8 cellular contexts compared by ENCODE assay signal in the genomic region with DNA sequence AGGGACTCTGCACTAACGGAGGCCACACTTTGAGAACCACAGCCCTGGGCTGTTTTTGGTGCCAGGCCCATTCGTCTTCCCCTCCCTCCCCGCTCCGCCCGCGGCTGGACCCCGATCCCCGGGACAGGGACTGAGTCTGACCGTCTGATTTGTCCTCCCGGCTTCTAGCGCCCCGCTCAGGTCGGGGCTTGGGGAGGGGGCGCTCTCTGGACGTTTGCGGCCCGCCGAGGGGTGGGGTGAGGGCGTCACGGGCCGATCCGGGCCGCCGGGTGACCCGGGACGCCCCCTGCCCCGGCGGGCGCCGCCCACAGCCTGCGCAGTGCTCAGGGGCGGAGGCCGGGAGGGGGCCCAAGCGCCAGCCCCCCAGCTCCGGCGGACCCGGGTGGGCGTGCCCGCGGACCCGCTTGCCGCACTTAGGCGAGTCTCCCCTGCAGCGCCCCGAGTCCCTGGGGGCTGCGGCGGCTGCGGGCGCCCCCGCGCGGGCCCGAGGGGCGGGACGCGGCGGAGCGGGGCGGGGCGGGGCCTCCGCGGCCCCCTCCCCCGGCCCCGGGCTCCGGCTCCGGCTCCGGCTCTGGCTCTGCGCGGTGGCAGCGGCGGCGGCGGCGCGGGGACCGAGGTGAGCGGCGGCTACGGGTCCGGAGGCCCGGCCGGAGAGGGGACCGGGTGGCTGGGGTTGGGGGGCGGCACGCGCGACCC. TPM values are rescaled to one million over a fixed set of nuclear protein-coding genes. Genes with fewer than 3 reads are reported as not detected.
DNase-seq lines count a peak whose midpoint lies in the region; ATAC-seq lines count a peak whose summit lies in the region.

No MANE protein-coding gene starts in this region.

- no peak overlapping the region for H3K9ac ChIP-seq in Karpas-422 (ENCODE audit: low read length)

- no peak for ATAC-seq in GM19452 (IDR thresholded peaks at IDR 0.05; ENCODE audit: unreplicated experiment)
- ATAC-seq in GM21360 (IDR thresholded peaks at IDR 0.05; ENCODE audit: unreplicated experiment): no peak

- peaks cover 51% of the 10 kb centered on the region for H3K4me1 Mint-ChIP-seq in activated naive CD8-positive, alpha-beta T cell treated with anti-CD3 and anti-CD28 coated beads for 36 hours

- H3K4me1 ChIP-seq in Karpas-422 (ENCODE audit: low read length): no peaks in the 10 kb centered on the region

- H3K79me2 ChIP-seq in Karpas-422 (ENCODE audit: low read length): no peaks in the 10 kb centered on the region

- H3K9me3 Mint-ChIP-seq in activated naive CD8-positive, alpha-beta T cell treated with anti-CD3 and anti-CD28 coated beads for 36 hours: no peaks in the 10 kb centered on the region

- no peak overlapping the region for H3K4me3 ChIP-seq in Karpas-422 (ENCODE audit: low read length)

- no peak overlapping the region for H2AFZ ChIP-seq in Karpas-422 (ENCODE audit: low read length)

- peak overlapping the region; percentile 32 for H3K27ac Mint-ChIP-seq in activated naive CD8-positive, alpha-beta T cell treated with anti-CD3 and anti-CD28 coated beads for 36 hours

- H3K27me3 ChIP-seq in Karpas-422 (ENCODE audit: low read length): no peaks in the 10 kb centered on the region

- no peaks in the 10 kb centered on the region for H3K9me2 ChIP-seq in Karpas-422 (replicated peaks; ENCODE audit: insufficient read depth, low read length)

- no peak overlapping the region for H3K27ac ChIP-seq in Karpas-422 (ENCODE audit: low read length)

- H4K20me1 ChIP-seq in Karpas-422 (ENCODE audit: insufficient read depth, low read depth, low read length): no peaks in the 10 kb centered on the region

- H3K4me2 ChIP-seq in Karpas-422 (ENCODE audit: low read depth, low read length, poor library complexity, severe bottlenecking): no peak overlapping the region

- H3K36me3 ChIP-seq in Karpas-422 (ENCODE audit: insufficient read depth, low read length): no peaks in the 10 kb centered on the region

- no peaks in the 10 kb centered on the region for H3K36me3 Mint-ChIP-seq in activated naive CD8-positive, alpha-beta T cell treated with anti-CD3 and anti-CD28 coated beads for 36 hours

- H3K4me3 Mint-ChIP-seq in activated naive CD8-positive, alpha-beta T cell treated with anti-CD3 and anti-CD28 coated beads for 36 hours: peak overlapping the region; percentile 42

- DNase-seq in stimulated activated CD8-positive, alpha-beta memory T cell treated with anti-CD3 and anti-CD28 coated beads, Interleukin-12 subunit alpha, Interleukin-12 subunit beta, amount 100 ng/mL, for 4 hours (ENCODE audit: low read depth): peak; percentile 32
- DNase-seq in stimulated activated CD8-positive, alpha-beta memory T cell treated with anti-CD3 and anti-CD28 coated beads, Interleukin-4, amount 100 ng/mL, for 48 hours: no peak
- DNase-seq in activated naive CD8-positive, alpha-beta T cell treated with anti-CD3 and anti-CD28 coated beads for 36 hours: peak; percentile 42
- DNase-seq in iPS-NIHi7 (ENCODE audit: extremely low spot score): peak; percentile 70
- peak; percentile 39 for DNase-seq in stimulated activated CD4-positive, alpha-beta T cell treated with anti-CD3 and anti-CD28 coated beads, Interleukin-4, amount 100 ng/mL, for 1 hour
- DNase-seq in Karpas-422: no peak

- H3K9me3 ChIP-seq in Karpas-422 (ENCODE audit: low read length): no peaks in the 10 kb centered on the region

- no peaks in the 10 kb centered on the region for H3K27me3 Mint-ChIP-seq in activated naive CD8-positive, alpha-beta T cell treated with anti-CD3 and anti-CD28 coated beads for 36 hours

RNA-seq across cellular contexts. Expression of gene PRR5, which starts 33.7 kb away (rescaled TPM):
- 10 to 100 TPM; 22.3 to 24.6 TPM for total RNA-seq in activated naive CD8-positive, alpha-beta T cell treated with anti-CD3 and anti-CD28 coated beads for 36 hours
- not detected in 2 replicates for total RNA-seq in Karpas-422 (2014; rRNA removed; shearing (Covaris generic); ENCODE audit: low replicate concordance)

Comparison
In these comparisons a context has a peak if more than half of its experiments do, and no peak if none do; other contexts are left out.
1. DNase-seq: peak in stimulated activated CD8-positive, alpha-beta memory T cell treated with anti-CD3 and anti-CD28 coated beads, Interleukin-12 subunit alpha, Interleukin-12 subunit beta, amount 100 ng/mL, for 4 hours (single experiment), activated naive CD8-positive, alpha-beta T cell treated with anti-CD3 and anti-CD28 coated beads for 36 hours (single experiment), iPS-NIHi7 (single experiment) and stimulated activated CD4-positive, alpha-beta T cell treated with anti-CD3 and anti-CD28 coated beads, Interleukin-4, amount 100 ng/mL, for 1 hour (single experiment); none in stimulated activated CD8-positive, alpha-beta memory T cell treated with anti-CD3 and anti-CD28 coated beads, Interleukin-4, amount 100 ng/mL, for 48 hours (single experiment) and Karpas-422 (single experiment).
2. RNA of gene PRR5, which starts 33.7 kb away (total RNA-seq): 22.3 to 24.6 TPM in activated naive CD8-positive, alpha-beta T cell treated with anti-CD3 and anti-CD28 coated beads for 36 hours; not detected in Karpas-422; every median in the first group is over 10 times any median in the second.